Comparison of ENCODE assay signal across 15 cellular contexts in the genomic region with DNA sequence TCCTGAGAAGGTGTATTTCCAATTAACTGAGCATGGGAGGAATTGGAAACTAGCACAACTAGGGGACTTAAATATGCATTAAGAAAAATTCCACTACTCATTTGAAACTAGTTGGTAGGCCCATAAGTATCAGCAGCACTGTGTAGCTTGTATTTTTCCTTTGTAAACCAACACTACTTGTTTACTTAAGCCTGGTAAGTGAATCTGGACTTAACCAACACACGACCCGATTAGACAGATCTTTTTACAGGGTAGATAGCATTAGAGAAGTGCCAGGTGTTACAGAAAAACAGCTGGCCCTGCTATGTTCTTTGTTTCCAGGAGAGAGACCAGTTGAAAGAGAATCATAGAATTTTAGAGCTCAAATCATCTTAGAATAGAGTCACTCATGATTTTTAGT.
DNase-seq lines count a peak whose midpoint lies in the region; ATAC-seq and TF ChIP-seq lines count a peak whose summit lies in the region.
"Had no signal": no experiment of that assay in that cellular context is flagged by ENCODE, and none has a peak within 500 bp of the region (broad histone marks: within the 10 kb centered on the region; RNA-seq: fewer than 3 reads in every experiment).

No MANE protein-coding gene starts in this region.

- no peaks in the 10 kb centered on the region for H3K36me3 Mint-ChIP-seq in natural killer cell treated with Interleukin-12 subunit alpha and Interleukin-12 subunit beta and Interleukin-15 and Interleukin-18, amount 100 ng/mL, for 72 hours
- H3K36me3 Mint-ChIP-seq: CD4-positive, alpha-beta memory T cell had no signal

- in situ Hi-C loops in transverse colon (cut with MboI; ENCODE audit: low pct_ligation_motif_present in 1 of 4, low pct_unique_long_range_greater_than_20kb in 1 of 4, low sequenced_read_pairs in 3 of 4) = no loop called here

- WGBS in transverse colon (ENCODE audit: low coverage in 1 of 2), 2 donors = 23 to 34% methylated on average over 2 of the region's 2 CpGs

- peaks cover 28 to 43% of the 10 kb centered on the region in 2 donors for H3K27me3 Mint-ChIP-seq in natural killer cell treated with Interleukin-12 subunit alpha and Interleukin-12 subunit beta and Interleukin-15 and Interleukin-18, amount 100 ng/mL, for 72 hours

- no peaks in the 10 kb centered on the region for H3K36me3 ChIP-seq in mucosa of stomach (ENCODE audit: control insufficient read depth, insufficient read depth, low read length)
- H3K36me3 ChIP-seq in transverse colon = no peaks in the 10 kb centered on the region
- H3K36me3 ChIP-seq: SJSA1 had no signal

- H3K9me3 ChIP-seq in mucosa of stomach (ENCODE audit: control insufficient read depth, low read length) = no peaks in the 10 kb centered on the region
- H3K9me3 ChIP-seq in transverse colon = no peaks in the 10 kb centered on the region
- H3K9me3 ChIP-seq: SJSA1 had no signal

- H3K27ac ChIP-seq in transverse colon = peak overlapping the region; percentile 79 to 86 (median 82)
- H3K27ac ChIP-seq: SJSA1 had no signal

- intact Hi-C loops in transverse colon (cut with DNase I; ENCODE audit: low total_unique reads) = loop anchor here (2.0 kb wide), 1 partner anchor 23 kb away; no protein-coding TSS in a partner anchor

- H3K9me3 Mint-ChIP-seq in natural killer cell treated with Interleukin-12 subunit alpha and Interleukin-12 subunit beta and Interleukin-15 and Interleukin-18, amount 100 ng/mL, for 72 hours = no peaks in the 10 kb centered on the region
- H3K9me3 Mint-ChIP-seq: CD4-positive, alpha-beta memory T cell; H9 had no signal

- DNase-seq in NCI-H510A treated with DMSO at 0.1 percent for 48 hours (lab: John Stamatoyannopoulos, UW) (peak; percentile 19), NCI-H510A (lab: John Stamatoyannopoulos, UW) (no peak), NCI-H82 treated with DMSO at 0.1 percent for 48 hours (lab: John Stamatoyannopoulos, UW; ENCODE audit: unreplicated experiment) (peak; percentile 70), transverse colon (no peak), NCI-H1417 treated with DMSO at 0.1 percent for 48 hours (lab: John Stamatoyannopoulos, UW) (no peak)
- no peak for DNase-seq in natural killer cell treated with Interleukin-12 subunit alpha and Interleukin-12 subunit beta and Interleukin-15 and Interleukin-18, amount 100 ng/mL, for 72 hours (ENCODE audit: low spot score)
- DNase-seq: CD4-positive, alpha-beta memory T cell; EL; H9; Karpas-422; NCI-H1436; NCI-H526; PC-3 had no signal

- no peak for TF ChIP-seq POLR2A in transverse colon (IDR thresholded peaks at IDR 0.05)

- no peak overlapping the region for H3K4me3 Mint-ChIP-seq in natural killer cell treated with Interleukin-12 subunit alpha and Interleukin-12 subunit beta and Interleukin-15 and Interleukin-18, amount 100 ng/mL, for 72 hours
- H3K4me3 Mint-ChIP-seq: CD4-positive, alpha-beta memory T cell had no signal

- ATAC-seq in natural killer cell treated with Interleukin-12 subunit alpha and Interleukin-12 subunit beta and Interleukin-15 and Interleukin-18, amount 100 ng/mL, for 72 hours = no peak
- ATAC-seq: PC-3 had no signal

- TF ChIP-seq EP300 in transverse colon (IDR thresholded peaks at IDR 0.05; ENCODE audit: low read depth) = no peak

- H3K4me1 Mint-ChIP-seq in natural killer cell treated with Interleukin-12 subunit alpha and Interleukin-12 subunit beta and Interleukin-15 and Interleukin-18, amount 100 ng/mL, for 72 hours (ENCODE audit: low read depth in 2 of 2) = no peaks in the 10 kb centered on the region

- no peaks in the 10 kb centered on the region for H3K27me3 ChIP-seq in mucosa of stomach (ENCODE audit: control insufficient read depth, insufficient read depth, low read length)
- no peaks in the 10 kb centered on the region for H3K27me3 ChIP-seq in transverse colon

- no peak overlapping the region for H3K4me3 ChIP-seq in mucosa of stomach (ENCODE audit: low read length)
- H3K4me3 ChIP-seq in transverse colon = no peak overlapping the region
- H3K4me3 ChIP-seq: SJSA1 had no signal

- no peak for TF ChIP-seq CTCF in transverse colon (IDR thresholded peaks at IDR 0.05)

- H3K9ac ChIP-seq in mucosa of stomach (ENCODE audit: low read length) = peak overlapping the region; percentile 30

- no peak overlapping the region for H3K27ac Mint-ChIP-seq in natural killer cell treated with Interleukin-12 subunit alpha and Interleukin-12 subunit beta and Interleukin-15 and Interleukin-18, amount 100 ng/mL, for 72 hours
- H3K27ac Mint-ChIP-seq: CD4-positive, alpha-beta memory T cell had no signal

- H3K4me1 ChIP-seq in mucosa of stomach (ENCODE audit: control insufficient read depth, insufficient read depth, low read length) (peaks cover 46% of the 10 kb centered on the region), transverse colon (peaks cover 0 to 42% (median 21%) of the 10 kb centered on the region in 4 donors)
- H3K4me1 ChIP-seq: SJSA1 had no signal

Comparison
In these comparisons a context has a peak if more than half of its experiments do, and no peak if none do; other contexts are left out.
1. DNase-seq: peak in NCI-H510A treated with DMSO at 0.1 percent for 48 hours (single experiment) and NCI-H82 treated with DMSO at 0.1 percent for 48 hours (single experiment); none in NCI-H510A (single experiment), transverse colon (single experiment), NCI-H1417 treated with DMSO at 0.1 percent for 48 hours (single experiment) and natural killer cell treated with Interleukin-12 subunit alpha and Interleukin-12 subunit beta and Interleukin-15 and Interleukin-18, amount 100 ng/mL, for 72 hours (single experiment).